Comparison of ENCODE assay signal across 8 cellular contexts in the genomic region with DNA sequence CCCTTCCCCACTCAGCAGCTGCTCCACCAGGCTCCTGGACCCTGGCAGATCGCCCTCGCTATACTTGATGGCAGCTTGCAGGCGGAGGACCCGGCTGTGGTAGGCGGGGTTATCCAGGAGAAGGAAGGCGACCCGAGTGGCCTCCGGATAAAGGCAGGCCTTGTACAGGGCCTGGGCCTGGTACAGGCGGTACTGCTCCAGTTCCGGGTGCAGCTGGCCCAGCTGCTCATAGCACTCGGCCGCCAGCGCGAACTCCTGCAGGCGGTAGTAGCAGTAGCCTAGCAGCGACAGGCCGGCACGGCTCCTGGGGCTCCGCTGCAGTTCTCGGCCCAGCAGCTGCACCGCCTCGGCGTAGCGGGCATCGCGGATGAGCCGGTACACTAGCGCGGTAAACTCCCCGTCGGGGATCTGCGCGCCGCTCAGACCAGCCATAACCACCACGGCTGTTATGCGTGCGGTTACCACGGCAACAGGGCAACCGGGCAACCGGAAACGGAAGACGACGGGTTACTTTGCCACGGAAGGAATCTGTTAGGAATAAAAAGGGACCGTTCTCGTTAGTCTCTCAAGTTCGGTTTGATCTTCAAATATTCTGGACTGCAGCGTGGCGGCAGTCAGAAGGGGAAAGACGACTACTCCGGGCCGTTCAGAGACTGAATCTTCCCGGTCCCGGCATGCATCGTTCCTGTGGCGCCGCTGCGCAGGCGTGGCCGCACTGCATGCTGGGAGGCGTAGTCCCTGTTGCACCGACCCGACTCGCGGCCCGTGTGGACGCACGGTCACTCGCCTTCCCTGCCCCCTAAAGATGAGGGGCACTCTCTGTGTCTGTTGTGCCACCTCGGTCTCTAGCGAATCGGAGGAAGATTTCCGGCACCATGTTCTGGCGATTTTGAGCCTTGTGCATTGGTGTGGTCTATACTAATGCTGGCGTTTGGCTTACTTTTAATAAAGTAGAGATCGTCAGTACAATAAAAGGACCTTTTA.
DNase-seq lines count a peak whose midpoint lies in the region; ATAC-seq, FAIRE-seq and TF ChIP-seq lines count a peak whose summit lies in the region.

No MANE protein-coding gene starts in this region.

- TF ChIP-seq CTCF in A549 (IDR thresholded peaks at IDR 0.05) (no peak), VCaP (conservative IDR thresholded peaks at IDR 0.05) (no peak), breast epithelium (IDR thresholded peaks at IDR 0.05) (no peak)

- H3K9ac ChIP-seq in iPS-20b (ENCODE audit: low read depth, low read length) (peak overlapping the region; percentile 97), skeletal muscle tissue (ENCODE audit: low read depth in 1 of 3, low read length in 3 of 3) (peak overlapping the region; percentile 73 to 97 (median 96))

- 0 out of 3 replicates have a peak, but pooled peaks cover 4% of the 10 kb centered on the region for H3K9me3 ChIP-seq in A549
- H3K9me3 ChIP-seq in breast epithelium: no peaks in the 10 kb centered on the region
- no peaks in the 10 kb centered on the region for H3K9me3 ChIP-seq in iPS-20b (ENCODE audit: insufficient read depth, low read depth, low read length)
- H3K9me3 ChIP-seq in skeletal muscle tissue (ENCODE audit: control insufficient read depth in 3 of 3, low read length in 3 of 3): no peaks in the 10 kb centered on the region

- peak overlapping the region; percentile 94 to 96 for H3K27ac ChIP-seq in A549
- H3K27ac ChIP-seq in VCaP: peak overlapping the region; percentile 90
- H3K27ac ChIP-seq in breast epithelium: peak overlapping the region; percentile 96
- H3K27ac ChIP-seq in iPS-20b (ENCODE audit: low read length): peak overlapping the region; percentile 96
- peak overlapping the region; percentile 86 for H3K27ac ChIP-seq in skeletal muscle tissue (ENCODE audit: low read depth, low read length)

- peak overlapping the region; percentile 80 for H3K4me2 ChIP-seq in A549

- no peaks in the 10 kb centered on the region for H3K27me3 ChIP-seq in breast epithelium
- H3K27me3 ChIP-seq in iPS-20b (ENCODE audit: insufficient read depth, low read length): no peaks in the 10 kb centered on the region
- H3K27me3 ChIP-seq in skeletal muscle tissue (ENCODE audit: control insufficient read depth in 3 of 3, insufficient read depth in 3 of 3, low read length in 3 of 3): no peaks in the 10 kb centered on the region

- no peak for FAIRE-seq in A549 (lab: Jason Lieb, UNC)

- TF ChIP-seq RAD21 in A549 (conservative IDR thresholded peaks at IDR 0.05 in 1 of 2, IDR thresholded peaks at IDR 0.05 in 1 of 2): no peak

- peak; percentile 92 for TF ChIP-seq POLR2A in A549 (IDR thresholded peaks at IDR 0.05; ENCODE audit: low read length)
- peak; percentile 44 for TF ChIP-seq POLR2A in breast epithelium (IDR thresholded peaks at IDR 0.05)

- intact Hi-C loops in breast epithelium (cut with DNase I; ENCODE audit: low total_unique reads): no loop called here

- DNase-seq in A549 (ENCODE audit: low read depth in 1 of 2, low spot score in 1 of 2) (peak; percentile 81 to 90), NCI-H2171 treated with DMSO at 0.1 percent for 48 hours (lab: John Stamatoyannopoulos, UW) (peak; percentile 93), breast epithelium (ENCODE audit: low spot score in 2 of 2) (peak; percentile 85 to 90)

- TF ChIP-seq EP300 in A549 (IDR thresholded peaks at IDR 0.05): no peak

- 2% methylated on average over 56 of the region's 76 CpGs for WGBS in A549 (ENCODE audit: missing lambda C conversion rate)

- CTCF ChIA-PET in A549 (lab: Yijun Ruan, JAX): interaction anchor here (1.1 to 1.4 kb wide), 2 partner anchors 14 to 128 kb away, joined by 3 to 4 read pairs; no protein-coding TSS in a partner anchor

- ATAC-seq in A549 (peak; percentile 96 to 97), GM18861 (IDR thresholded peaks at IDR 0.05; ENCODE audit: unreplicated experiment) (peak; percentile 90), HG03095 (IDR thresholded peaks at IDR 0.05; ENCODE audit: unreplicated experiment) (peak; percentile 95)

- POLR2A ChIA-PET in A549 (lab: Yijun Ruan, JAX): no interaction called here

- H3K36me3 ChIP-seq in breast epithelium: no peaks in the 10 kb centered on the region
- no peaks in the 10 kb centered on the region for H3K36me3 ChIP-seq in iPS-20b (ENCODE audit: insufficient read depth, low read depth, low read length)
- H3K36me3 ChIP-seq in skeletal muscle tissue (ENCODE audit: control insufficient read depth in 3 of 3, insufficient read depth in 3 of 3, low read length in 3 of 3): no peaks in the 10 kb centered on the region

- H3K4me1 ChIP-seq in A549 (no peaks in the 10 kb centered on the region), breast epithelium (no peaks in the 10 kb centered on the region), iPS-20b (ENCODE audit: insufficient read depth, low read length) (no peaks in the 10 kb centered on the region; the same call in 1 of the 2 replicates), skeletal muscle tissue (ENCODE audit: control insufficient read depth in 3 of 3, insufficient read depth in 3 of 3, low read length in 3 of 3) (peaks cover 5 to 11% (median 6%) of the 10 kb centered on the region in 3 donors)

- H3K4me3 ChIP-seq in A549 (peak overlapping the region; percentile 63), breast epithelium (peak overlapping the region; percentile 67 to 69 (median 69)), iPS-20b (ENCODE audit: low read length) (peak overlapping the region; percentile 96), skeletal muscle tissue (ENCODE audit: low read length in 3 of 3) (peak overlapping the region; percentile 85 to 97 (median 96))

TF ChIP-seq in A549, 52 proteins besides CTCF, POLR2A, EP300 and RAD21 (continues in another document):
- 0 out of 3 replicates have a peak, but pooled peaks have one; percentile 50 for TF ChIP-seq BCL3 (IDR thresholded peaks at IDR 0.05)
- peak; percentile 41 to 64; a peak in 3 of 5 replicates for TF ChIP-seq JUN (IDR thresholded peaks at IDR 0.05)
- no peak for TF ChIP-seq HMGXB4 (CRISPR knock-in tag; IDR thresholded peaks at IDR 0.05; ENCODE audit: borderline replicate concordance)
- TF ChIP-seq, protein P1, sequence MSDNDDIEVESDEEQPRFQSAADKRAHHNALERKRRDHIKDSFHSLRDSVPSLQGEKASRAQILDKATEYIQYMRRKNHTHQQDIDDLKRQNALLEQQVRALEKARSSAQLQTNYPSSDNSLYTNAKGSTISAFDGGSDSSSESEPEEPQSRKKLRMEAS (IDR thresholded peaks at IDR 0.05): peak; percentile 68
- peak; percentile 59; the same call in 1 of the 2 replicates for TF ChIP-seq RFX5 (IDR thresholded peaks at IDR 0.05)
- TF ChIP-seq, protein P2, sequence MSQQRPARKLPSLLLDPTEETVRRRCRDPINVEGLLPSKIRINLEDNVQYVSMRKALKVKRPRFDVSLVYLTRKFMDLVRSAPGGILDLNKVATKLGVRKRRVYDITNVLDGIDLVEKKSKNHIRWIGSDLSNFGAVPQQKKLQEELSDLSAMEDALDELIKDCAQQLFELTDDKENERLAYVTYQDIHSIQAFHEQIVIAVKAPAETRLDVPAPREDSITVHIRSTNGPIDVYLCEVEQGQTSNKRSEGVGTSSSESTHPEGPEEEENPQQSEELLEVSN (IDR thresholded peaks at IDR 0.05; ENCODE audit: borderline replicate concordance, low read depth): 0 out of 2 replicates have a peak, but pooled peaks have one; percentile 73
- peak; percentile 69 for TF ChIP-seq PHF8 (IDR thresholded peaks at IDR 0.05; ENCODE audit: borderline replicate concordance, low read depth)
- TF ChIP-seq RNF2 (IDR thresholded peaks at IDR 0.05; ENCODE audit: borderline replicate concordance, low read depth): no peak
- no peak for TF ChIP-seq KDM1A (IDR thresholded peaks at IDR 0.05; ENCODE audit: low read depth)
- no peak for TF ChIP-seq NR3C1 (IDR thresholded peaks at IDR 0.05)
- no peak for TF ChIP-seq RCOR1 (IDR thresholded peaks at IDR 0.05; ENCODE audit: low read depth, low read length)
- TF ChIP-seq JUNB (IDR thresholded peaks at IDR 0.05): no peak
- TF ChIP-seq, protein P3, sequence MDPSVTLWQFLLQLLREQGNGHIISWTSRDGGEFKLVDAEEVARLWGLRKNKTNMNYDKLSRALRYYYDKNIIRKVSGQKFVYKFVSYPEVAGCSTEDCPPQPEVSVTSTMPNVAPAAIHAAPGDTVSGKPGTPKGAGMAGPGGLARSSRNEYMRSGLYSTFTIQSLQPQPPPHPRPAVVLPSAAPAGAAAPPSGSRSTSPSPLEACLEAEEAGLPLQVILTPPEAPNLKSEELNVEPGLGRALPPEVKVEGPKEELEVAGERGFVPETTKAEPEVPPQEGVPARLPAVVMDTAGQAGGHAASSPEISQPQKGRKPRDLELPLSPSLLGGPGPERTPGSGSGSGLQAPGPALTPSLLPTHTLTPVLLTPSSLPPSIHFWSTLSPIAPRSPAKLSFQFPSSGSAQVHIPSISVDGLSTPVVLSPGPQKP (IDR thresholded peaks at IDR 0.05; ENCODE audit: low read depth, low read length): no peak

Comparison
In these comparisons a context has a peak if more than half of its experiments do, and no peak if none do; other contexts are left out.
1. Peak in every context shown above with its lines: DNase-seq, ATAC-seq, H3K4me3 ChIP-seq and H3K27ac ChIP-seq.